Comparison of ENCODE assay signal across 10 cellular contexts in genomic region chr1:94163249-94163648, GRCh38. TPM values are rescaled to one million over a fixed set of nuclear protein-coding genes. Genes with fewer than 3 reads are reported as not detected.
"Had no signal": no experiment of that assay in that cellular context is flagged by ENCODE, and none has a peak within 500 bp of the region (broad histone marks: within the 10 kb centered on the region; RNA-seq: fewer than 3 reads in every experiment).

No MANE protein-coding gene starts in this region.

RNA-seq across cellular contexts. Expression of gene ABCA4, which starts 42.3 kb away (rescaled TPM):
- total RNA-seq: activated CD4-positive, alpha-beta memory T cell treated with anti-CD3 and anti-CD28 coated beads, Interleukin-2, amount 10 ng/mL, durations not matched to agents 7 days and 5 days; activated CD4-positive, alpha-beta T cell treated with anti-CD3 and anti-CD28 coated beads, Interleukin-2, amount 10 ng/mL, durations not matched to agents 7 days and 5 days; activated CD8-positive, alpha-beta memory T cell treated with anti-CD3 and anti-CD28 coated beads, Interleukin-2, amount 10 ng/mL, durations not matched to agents 7 days and 5 days; activated CD8-positive, alpha-beta T cell treated with anti-CD3 and anti-CD28 coated beads, Interleukin-2, amount 10 ng/mL, durations not matched to agents 7 days and 5 days; activated naive CD8-positive, alpha-beta T cell treated with anti-CD3 and anti-CD28 coated beads, Interleukin-2, amount 10 ng/mL, durations not matched to agents 7 days and 5 days; activated T-helper 2 cell treated with anti-CD3 and anti-CD28 coated beads, Interferon-gamma antibody, Interleukin-2, Interleukin-4, amounts not matched to agents 10 μg/mL and 5 μg/mL and 100 μg/mL, durations not matched to agents 14 hours and 24 hours and 36 hours; ascending aorta; cardiac muscle cell; T-helper 17 cell; T-helper 2 cell treated with Interferon-gamma antibody and Interleukin-4, amounts not matched to agents 100 ng/mL and 5 ng/mL, for 36 hours had no signal
